In genomic region chr16:56999409-57000270, GRCh38 we compare ENCODE assay signal across 8 cellular contexts. TPM values are rescaled to one million over a fixed set of nuclear protein-coding genes. Genes with fewer than 3 reads are reported as not detected.
DNase-seq lines count a peak whose midpoint lies in the region; ATAC-seq and TF ChIP-seq lines count a peak whose summit lies in the region.

No MANE protein-coding gene starts in this region.

- RAD21 ChIA-PET in HCT116 (lab: Charles Lee; ENCODE audit: low non-redundant PET in 1 of 2, low total read pairs in 2 of 2, uncharacterized antibody in 2 of 2, unreplicated experiment in 2 of 2): no interaction called here

- H3K9me2 ChIP-seq in HCT116 (ENCODE audit: insufficient read depth): no peaks in the 10 kb centered on the region

- H3K27me3 ChIP-seq in AG04450 (ENCODE audit: control insufficient read depth, insufficient read depth, low read length) (no peaks in the 10 kb centered on the region), HCT116 (ENCODE audit: insufficient read depth, low read length) (no peaks in the 10 kb centered on the region)

- H3K4me1 ChIP-seq in HCT116 (ENCODE audit: control insufficient read depth in 1 of 2, insufficient read depth in 2 of 2, low read length in 2 of 2) (peaks cover 0 to 16% of the 10 kb centered on the region in 2 experiments; a peak in 3 of 4 replicates), mucosa of descending colon (ENCODE audit: low read depth) (no peaks in the 10 kb centered on the region)

- H3K9me3 ChIP-seq in AG04450 (ENCODE audit: control insufficient read depth, insufficient read depth, low read length): no peaks in the 10 kb centered on the region
- no peaks in the 10 kb centered on the region for H3K9me3 ChIP-seq in HCT116 (ENCODE audit: control insufficient read depth in 1 of 2, insufficient read depth in 1 of 2, low read depth in 1 of 2, low read length in 2 of 2)
- H3K9me3 ChIP-seq in mucosa of descending colon: no peaks in the 10 kb centered on the region

- DNase-seq in AG04450 (ENCODE audit: low read depth, low spot score) (no peak), HCT116 (ENCODE audit: low read depth, low spot score) (no peak), mucosa of descending colon (no peak), GOT3 (lab: John Stamatoyannopoulos, UW) (no peak), midbrain (lab: John Stamatoyannopoulos, UW) (no peak)
- DNase-seq in activated naive CD4-positive, alpha-beta T cell treated with anti-CD3 and anti-CD28 coated beads, Interleukin-2, amount 50 U/mL, for 16 hours: peak; percentile 42

- H4K20me1 ChIP-seq in HCT116 (ENCODE audit: insufficient read depth): no peaks in the 10 kb centered on the region

- intact Hi-C loops in HCT116 (cut with micrococcal nuclease) (no loop called here), mucosa of descending colon (cut with DNase I, micrococcal nuclease) (no loop called here)

- no peak overlapping the region for H3K4me3 ChIP-seq in AG04450 (ENCODE audit: low read depth, low read length)
- no peak overlapping the region for H3K4me3 ChIP-seq in HCT116 (replicated peaks in 1 of 2; ENCODE audit: low read depth in 1 of 2, low read length in 2 of 2)
- no peak overlapping the region for H3K4me3 ChIP-seq in mucosa of descending colon

- H3K36me3 ChIP-seq in HCT116 (ENCODE audit: control insufficient read depth in 1 of 2, insufficient read depth in 2 of 2, low read length in 2 of 2) (no peaks in the 10 kb centered on the region), mucosa of descending colon (ENCODE audit: low read depth) (no peaks in the 10 kb centered on the region)

- ATAC-seq in HCT116: no peak
- ATAC-seq in mucosa of descending colon: peak; percentile 42
- ATAC-seq in HG03045 (IDR thresholded peaks at IDR 0.05; ENCODE audit: unreplicated experiment): no peak
- no peak for ATAC-seq in HG02870 (IDR thresholded peaks at IDR 0.05; ENCODE audit: unreplicated experiment)

- CTCF ChIA-PET in AG04450 (lab: Charles Lee) (no interaction called here), HCT116 (lab: Charles Lee) (no interaction called here)

- POLR2A ChIA-PET in AG04450 (lab: Yijun Ruan, JAX) (interaction anchor here (0.9 kb wide), 1 partner anchor 10 kb away, joined by 3 read pairs; the partner anchor contains the start of gene NLRC5), HCT116 (lab: Charles Lee) (interaction anchor here (0.6 kb wide), 1 partner anchor 21 kb away, joined by 4 read pairs; no protein-coding TSS in a partner anchor)

- H3K9ac ChIP-seq in HCT116 (ENCODE audit: low read length): no peak overlapping the region

- no peak for TF ChIP-seq RAD21 in HCT116 (IDR thresholded peaks at IDR 0.05; ENCODE audit: low read depth)

- no TSS peak for BruUV-seq in HCT116 (replicated peaks; lab: Mats Ljungman, UMichigan)

- H3K27ac ChIP-seq in AG04450 (ENCODE audit: low read depth, low read length) (peak overlapping the region; percentile 83), HCT116 (ENCODE audit: low read depth, low read length) (no peak overlapping the region)

- H3K4me2 ChIP-seq in HCT116 (ENCODE audit: low read length): 0 out of 2 replicates have a peak overlapping the region, but pooled peaks have one; percentile 29

- no peaks in the 10 kb centered on the region for H3K79me2 ChIP-seq in HCT116 (ENCODE audit: insufficient read depth, low read length)

- no peak for TF ChIP-seq POLR2A in HCT116 (IDR thresholded peaks at IDR 0.05; ENCODE audit: borderline replicate concordance, extremely low read depth, insufficient read depth, insufficient read length)

- TF ChIP-seq CTCF in AG04450 (IDR thresholded peaks at IDR 0.05; ENCODE audit: low read depth, low read length): no peak
- no peak for TF ChIP-seq CTCF in HCT116 (IDR thresholded peaks at IDR 0.05 in 2 of 3, conservative IDR thresholded peaks at IDR 0.05 in 1 of 3; ENCODE audit: borderline replicate concordance in 1 of 3, insufficient read depth in 1 of 3, low read depth in 2 of 3, low read length in 2 of 3)
- no peak for TF ChIP-seq CTCF in mucosa of descending colon (IDR thresholded peaks at IDR 0.05)

- no peak overlapping the region for H2AFZ ChIP-seq in HCT116 (ENCODE audit: low read depth, low read length, poor library complexity, severe bottlenecking)

TF ChIP-seq in HCT116, 20 proteins besides CTCF, POLR2A, EP300 and RAD21:
- TF ChIP-seq TCF7L2 (IDR thresholded peaks at IDR 0.05; ENCODE audit: borderline replicate concordance, extremely low read depth, insufficient read depth, insufficient read length) (no peak), SP1 (IDR thresholded peaks at IDR 0.05; ENCODE audit: low read depth) (no peak), CEBPB (IDR thresholded peaks at IDR 0.05; ENCODE audit: low read depth) (no peak), YY1 (IDR thresholded peaks at IDR 0.05; ENCODE audit: extremely low read depth, insufficient replicate concordance, low read depth, low read length) (no peak), POLR2AphosphoS5 (IDR thresholded peaks at IDR 0.05; ENCODE audit: low read depth, low read length) (no peak), ZFX (IDR thresholded peaks at IDR 0.05) (no peak), SRF (IDR thresholded peaks at IDR 0.05; ENCODE audit: low read depth) (no peak), ZBTB33 (IDR thresholded peaks at IDR 0.05; ENCODE audit: extremely low read depth, insufficient replicate concordance, low read length) (no peak), EGR1 (IDR thresholded peaks at IDR 0.05; ENCODE audit: low read depth) (no peak), MAX (IDR thresholded peaks at IDR 0.05) (no peak), ELF1 (IDR thresholded peaks at IDR 0.05; ENCODE audit: borderline replicate concordance, low read depth) (no peak), ZNF274 (IDR thresholded peaks at IDR 0.05; ENCODE audit: low read depth, low read length) (no peak)

RNA-seq across cellular contexts. Expression of gene NLRC5, which starts 10.3 kb away (rescaled TPM):
- 9.2 and 13.1 TPM in 2 replicates for polyA plus RNA-seq in AG04450 (2011; rRNA removed)
- 37.2 and 38.1 TPM in 2 replicates for polyA minus RNA-seq in AG04450 (2011; rRNA and poly(A)+ RNA removed)
- 10.4 TPM for total RNA-seq in HCT116 (2021; ENCODE audit: unreplicated experiment)
- polyA plus RNA-seq in HCT116 (2012): 5.1 and 5.5 TPM in 2 replicates
- total RNA-seq in mucosa of descending colon: 100 to 1,000 TPM; 110 to 127 (median 113) TPM

RNA-seq across cellular contexts. Expression of gene CETP, which starts 37.9 kb away (rescaled TPM):
- 0.09 and 0.17 TPM in 2 replicates for polyA plus RNA-seq in AG04450 (2011; rRNA removed)
- not detected in 2 replicates for polyA minus RNA-seq in AG04450 (2011; rRNA and poly(A)+ RNA removed)
- total RNA-seq in HCT116 (2021; ENCODE audit: unreplicated experiment) (not detected), mucosa of descending colon (under 1 TPM in 2 of 3 donors, not detected in 1; 0.22 to 0.35 TPM)
- 0.04 TPM in 1 of 2 replicates, not detected in the other for polyA plus RNA-seq in HCT116 (2012)
